ENCODE assay signal across 15 cellular contexts in genomic region chr10:5036511-5036910, GRCh38. TPM values are rescaled to one million over a fixed set of nuclear protein-coding genes. Genes with fewer than 3 reads are reported as not detected.
DNase-seq lines count a peak whose midpoint lies in the region; ATAC-seq and TF ChIP-seq lines count a peak whose summit lies in the region.
"Had no signal": no experiment of that assay in that cellular context is flagged by ENCODE, and none has a peak within 500 bp of the region (broad histone marks: within the 10 kb centered on the region; RNA-seq: fewer than 3 reads in every experiment).

No MANE protein-coding gene starts in this region.

- H3K4me1 Mint-ChIP-seq in stimulated activated naive CD8-positive, alpha-beta T cell treated with anti-CD3 and anti-CD28 coated beads, Interleukin-15, amount 100 ng/mL, for 72 hours = no peaks in the 10 kb centered on the region
- peaks cover 8% of the 10 kb centered on the region for H3K4me1 Mint-ChIP-seq in Caco-2 (ENCODE audit: low read depth, unreplicated experiment)

- H3K27me3 ChIP-seq in colonic mucosa (no peaks in the 10 kb centered on the region), transverse colon (no peaks in the 10 kb centered on the region), Caco-2 (replicated peaks; ENCODE audit: control insufficient read depth, insufficient read depth, low read length) (no peaks in the 10 kb centered on the region)
- H3K27me3 ChIP-seq: BE2C had no signal

- no peak overlapping the region for H3K9ac ChIP-seq in colonic mucosa (ENCODE audit: low read depth in 2 of 2, low read length in 2 of 2)

- intact Hi-C loops in colonic mucosa (cut with DNase I) = no loop called here
- intact Hi-C loops in transverse colon (cut with DNase I; ENCODE audit: low total_unique reads) = no loop called here
- intact Hi-C loops in Caco-2 (cut with micrococcal nuclease; ENCODE audit: unreplicated experiment) = loop anchor here (5.0 kb wide), 1 partner anchor 36 kb away; no protein-coding TSS in a partner anchor

- no peak for TF ChIP-seq EP300 in transverse colon (IDR thresholded peaks at IDR 0.05; ENCODE audit: low read depth)

- no peak for TF ChIP-seq POLR2A in transverse colon (IDR thresholded peaks at IDR 0.05)

- H3K4me3 ChIP-seq in colonic mucosa (no peak overlapping the region), transverse colon (no peak overlapping the region), Caco-2 (ENCODE audit: low read depth, low read length) (no peak overlapping the region)

- H3K36me3 ChIP-seq in colonic mucosa (no peaks in the 10 kb centered on the region), transverse colon (no peaks in the 10 kb centered on the region), Caco-2 (ENCODE audit: control insufficient read depth, insufficient read depth, low read length) (no peaks in the 10 kb centered on the region)
- H3K36me3 ChIP-seq: BE2C had no signal

- no TSS peak for BruUV-seq in Caco-2 (replicated peaks; lab: Mats Ljungman, UMichigan)

- no peak overlapping the region for H3K4me3 Mint-ChIP-seq in stimulated activated naive CD8-positive, alpha-beta T cell treated with anti-CD3 and anti-CD28 coated beads, Interleukin-15, amount 100 ng/mL, for 72 hours
- no peak overlapping the region for H3K4me3 Mint-ChIP-seq in Caco-2 (ENCODE audit: unreplicated experiment)
- H3K4me3 Mint-ChIP-seq: CD4-positive, alpha-beta memory T cell; H9 had no signal

- H3K27ac ChIP-seq in colonic mucosa (peak overlapping the region; percentile 22), transverse colon (peak overlapping the region in 3 of 4 donors; percentile 31 to 57 (median 56))
- H3K27ac ChIP-seq: C4-2B had no signal

- CTCF ChIA-PET in Caco-2 (lab: Charles Lee) = no interaction called here

- no peak for ATAC-seq in stimulated activated naive CD8-positive, alpha-beta T cell treated with anti-CD3 and anti-CD28 coated beads, Interleukin-15, amount 100 ng/mL, for 72 hours

- DNase-seq in NCI-H1436 treated with DMSO at 0.1 percent for 48 hours (lab: John Stamatoyannopoulos, UW) (peak; percentile 37), NCI-H748 (lab: John Stamatoyannopoulos, UW; ENCODE audit: unreplicated experiment) (peak; percentile 88), colonic mucosa (peak; percentile 14), transverse colon (no peak), kidney glomerular epithelial cell (lab: John Stamatoyannopoulos, UW) (no peak), Caco-2 (no peak)
- no peak for DNase-seq in stimulated activated naive CD8-positive, alpha-beta T cell treated with anti-CD3 and anti-CD28 coated beads, Interleukin-15, amount 100 ng/mL, for 72 hours
- DNase-seq: BE2C; CD4-positive, alpha-beta memory T cell; DMS153; DMS79 treated with DMSO at 0.1 percent for 48 hours; EL; GOT3; H9 had no signal

- H3K9me3 ChIP-seq in colonic mucosa (no peaks in the 10 kb centered on the region), transverse colon (peaks cover 5 to 8% of the 10 kb centered on the region in 2 donors), Caco-2 (peaks cover 42% of the 10 kb centered on the region)
- H3K9me3 ChIP-seq: BE2C had no signal

- TF ChIP-seq CTCF in colonic mucosa (IDR thresholded peaks at IDR 0.05) (no peak), transverse colon (IDR thresholded peaks at IDR 0.05) (no peak), Caco-2 (IDR thresholded peaks at IDR 0.05; ENCODE audit: insufficient read depth in 1 of 2, low read depth in 1 of 2, low read length in 1 of 2, severe bottlenecking in 1 of 2, unreplicated experiment in 1 of 2) (no peak)

- 0 to 26% methylated on average over 1 to 2 of the region's 2 CpGs for WGBS in transverse colon (ENCODE audit: low coverage in 1 of 2), 2 donors

- H3K36me3 Mint-ChIP-seq in Caco-2 (ENCODE audit: insufficient read depth, unreplicated experiment) = no peaks in the 10 kb centered on the region

- no peaks in the 10 kb centered on the region for H3K27me3 Mint-ChIP-seq in stimulated activated naive CD8-positive, alpha-beta T cell treated with anti-CD3 and anti-CD28 coated beads, Interleukin-15, amount 100 ng/mL, for 72 hours
- no peaks in the 10 kb centered on the region for H3K27me3 Mint-ChIP-seq in Caco-2 (ENCODE audit: insufficient read depth, unreplicated experiment)

- POLR2A ChIA-PET in Caco-2 (lab: Charles Lee) = no interaction called here

- in situ Hi-C loops in transverse colon (cut with MboI; ENCODE audit: low pct_ligation_motif_present in 1 of 4, low pct_unique_long_range_greater_than_20kb in 1 of 4, low sequenced_read_pairs in 3 of 4) = no loop called here

- no peaks in the 10 kb centered on the region for H3K4me1 ChIP-seq in colonic mucosa
- H3K4me1 ChIP-seq in transverse colon = peaks cover 0 to 27% (median 12%) of the 10 kb centered on the region in 4 donors
- H3K4me1 ChIP-seq in Caco-2 = no peaks in the 10 kb centered on the region
- H3K4me1 ChIP-seq: BE2C had no signal

- H3K9me3 Mint-ChIP-seq in stimulated activated naive CD8-positive, alpha-beta T cell treated with anti-CD3 and anti-CD28 coated beads, Interleukin-15, amount 100 ng/mL, for 72 hours = peaks cover 19 to 23% of the 10 kb centered on the region in 2 donors
- H3K9me3 Mint-ChIP-seq in Caco-2 (ENCODE audit: unreplicated experiment) = peaks cover 47% of the 10 kb centered on the region

- no peak overlapping the region for H3K27ac Mint-ChIP-seq in stimulated activated naive CD8-positive, alpha-beta T cell treated with anti-CD3 and anti-CD28 coated beads, Interleukin-15, amount 100 ng/mL, for 72 hours
- H3K27ac Mint-ChIP-seq in Caco-2 (ENCODE audit: unreplicated experiment) = no peak overlapping the region
- H3K27ac Mint-ChIP-seq: CD4-positive, alpha-beta memory T cell; H9 had no signal

RNA-seq across cellular contexts. Expression of gene AKR1C2, which starts 32.9 kb away (rescaled TPM):
- total RNA-seq in colonic mucosa (10 to 100 TPM in 1 of 2 donors, 1 to 10 TPM in 1; 8.5 to 39.9 TPM), transverse colon (10 to 100 TPM; 43.0 to 72.7 (median 53.7) TPM), Caco-2 (2022) (28.8 and 41.7 TPM in 2 replicates)
- total RNA-seq: CD4-positive, alpha-beta memory T cell had no signal

RNA-seq across cellular contexts. Expression of gene AKR1C3, which starts 57.7 kb away (rescaled TPM):
- total RNA-seq in colonic mucosa = 100 to 1,000 TPM in 1 of 2 donors, 10 to 100 TPM in 1; 75.6 to 257 TPM
- 100 to 1,000 TPM; 164 to 634 (median 415) TPM for total RNA-seq in transverse colon
- 96.8 and 115 TPM in 2 replicates for total RNA-seq in Caco-2 (2022)

Comparison
In these comparisons a context has a peak if more than half of its experiments do, and no peak if none do; other contexts are left out.
1. DNase-seq: peak in NCI-H1436 treated with DMSO at 0.1 percent for 48 hours (single experiment), NCI-H748 (single experiment) and colonic mucosa (single experiment); none in transverse colon (single experiment), stimulated activated naive CD8-positive, alpha-beta T cell treated with anti-CD3 and anti-CD28 coated beads, Interleukin-15, amount 100 ng/mL, for 72 hours (0 of 2), kidney glomerular epithelial cell (single experiment) and Caco-2 (0 of 2).